In the genomic region with DNA sequence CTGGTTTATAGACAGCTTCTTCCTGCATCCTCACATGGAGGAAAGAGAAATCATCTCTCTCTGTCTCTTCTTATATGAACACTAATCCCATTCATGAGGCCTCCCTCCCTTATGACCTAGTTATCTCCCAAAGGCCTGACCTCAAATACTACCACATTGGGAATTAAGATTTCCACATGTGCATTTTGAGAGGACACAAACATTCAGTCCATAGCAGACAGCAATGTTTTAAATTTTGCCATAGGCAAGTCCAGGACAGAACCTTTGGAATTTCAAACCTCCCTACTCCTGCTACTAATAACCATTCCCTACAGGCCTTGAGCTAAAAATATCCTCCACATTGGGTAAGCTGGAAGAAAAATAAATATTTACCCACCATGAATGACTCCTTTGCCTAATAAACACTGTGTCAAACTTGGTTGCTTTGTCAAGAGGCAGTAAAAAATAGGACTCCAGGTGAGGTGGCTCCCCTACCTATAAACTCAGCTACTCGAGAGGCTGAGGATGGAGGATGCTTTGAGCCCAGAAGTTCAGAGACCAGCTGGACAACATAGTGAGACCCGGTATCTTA, we compare ENCODE assay signal across 21 cellular contexts.
A peak's percentile ranks its signal among the peaks of the same experiment; 100 is the strongest.
DNase-seq lines count a peak whose midpoint lies in the region; ATAC-seq, FAIRE-seq and TF ChIP-seq lines count a peak whose summit lies in the region.
"Had no signal": no experiment of that assay in that cellular context is flagged by ENCODE, and none has a peak within 500 bp of the region (broad histone marks: within the 10 kb centered on the region; RNA-seq: fewer than 3 reads in every experiment).

No MANE protein-coding gene starts in this region.

- no peak overlapping the region for H2AFZ ChIP-seq in HepG2 (ENCODE audit: low read length)
- H2AFZ ChIP-seq: GM23248 had no signal

- DNase-seq in HuH-7.5 (ENCODE audit: low spot score) (peak; percentile 52), SK-MEL-5 (ENCODE audit: low read depth, low spot score) (peak; percentile 88), HepG2 (ENCODE audit: low spot score) (peak; percentile 84), T1000 (lab: John Stamatoyannopoulos, UW) (no peak), SW 1271 (lab: John Stamatoyannopoulos, UW) (no peak)
- DNase-seq: amniotic stem cell; CD8-positive, alpha-beta T cell; GM23248; left ventricle myocardium superior; NCI-H1436; NCI-H524; transverse colon had no signal

- peak; percentile 21 for FAIRE-seq in HepG2 (lab: Jason Lieb, UNC)
- FAIRE-seq: GM12878 had no signal

- no peak for TF ChIP-seq RAD21 in HepG2 (CRISPR knock-in tag; IDR thresholded peaks at IDR 0.05)

- 0% methylated on average over 2 of the region's 2 CpGs for WGBS in HepG2 (ENCODE audit: low lambda C conversion rate)

- POLR2A ChIA-PET in HepG2 (lab: Yijun Ruan, JAX): interaction anchor here (1.3 to 1.5 kb wide), 4 partner anchors 21 to 121 kb away, joined by 3 to 5 read pairs (median 4); no protein-coding TSS in a partner anchor

- no peaks in the 10 kb centered on the region for H3K9me3 ChIP-seq in HepG2 (ENCODE audit: low read length)
- H3K9me3 ChIP-seq: prostate gland, transverse colon had no signal

- TF ChIP-seq EP300 in HepG2 (IDR thresholded peaks at IDR 0.05; ENCODE audit: low read depth in 2 of 2, low read length in 2 of 2): peak in 1 of 2 experiments; percentile 74; a peak in 2 of 4 replicates
- TF ChIP-seq EP300 in HepG2 (CRISPR knock-in tag; IDR thresholded peaks at IDR 0.05; ENCODE audit: borderline replicate concordance): no peak

- in situ Hi-C loops in SK-MEL-5 (cut with HindIII; ENCODE audit: low pct_unique_long_range_greater_than_20kb, low sequenced_read_pairs) (no loop called here), HepG2 (cut with HindIII; ENCODE audit: extremely low pct_ligation_motif_present, low pct_unique_long_range_greater_than_20kb) (no loop called here)

- intact Hi-C loops in HepG2 (cut with micrococcal nuclease; ENCODE audit: unreplicated experiment): no loop called here

- H3K9ac ChIP-seq in HepG2 (ENCODE audit: insufficient read depth, low read depth, low read length): no peak overlapping the region
- H3K9ac ChIP-seq: GM23248 had no signal

- peaks cover 0 to 8% of the 10 kb centered on the region in 2 experiments; a peak in 2 of 5 replicates for H3K27me3 ChIP-seq in HepG2 (ENCODE audit: control insufficient read depth in 1 of 2, insufficient read depth in 2 of 2, low read length in 2 of 2)
- H3K27me3 ChIP-seq: transverse colon had no signal

- TF ChIP-seq CTCF in 22Rv1 (IDR thresholded peaks at IDR 0.05) (no peak), HepG2 (CRISPR knock-in tag; IDR thresholded peaks at IDR 0.05) (no peak)

- H3K4me3 ChIP-seq in HepG2 (replicated peaks in 1 of 3; ENCODE audit: insufficient read depth in 1 of 3, low read depth in 2 of 3, low read length in 3 of 3): no peak overlapping the region
- H3K4me3 ChIP-seq: GM12878, GM23248, prostate gland, transverse colon had no signal

- peaks cover 57% of the 10 kb centered on the region for H3K4me1 ChIP-seq in HepG2 (ENCODE audit: insufficient read depth, low read length)
- H3K4me1 ChIP-seq: prostate gland, transverse colon had no signal

- no peaks in the 10 kb centered on the region for H3K36me3 ChIP-seq in HepG2 (replicated peaks in 1 of 2; ENCODE audit: control insufficient read depth in 1 of 2, insufficient read depth in 2 of 2, low read length in 2 of 2)
- H3K36me3 ChIP-seq: prostate gland, transverse colon had no signal

- H3K27ac ChIP-seq in 22Rv1 (peak overlapping the region; percentile 78), HepG2 (ENCODE audit: extremely low read length, insufficient read depth, low read length) (peak overlapping the region; percentile 53)
- H3K27ac ChIP-seq: GM23248, HL-60, prostate gland, transverse colon had no signal

- TF ChIP-seq POLR2A in HepG2 (IDR thresholded peaks at IDR 0.05; ENCODE audit: insufficient read depth in 1 of 2, low read depth in 2 of 2, low read length in 2 of 2): no peak

- H4K20me1 ChIP-seq in HepG2 (ENCODE audit: insufficient read depth, low read length): no peaks in the 10 kb centered on the region

- ATAC-seq in HepG2 (peak; percentile 96), HG03045 (IDR thresholded peaks at IDR 0.05; ENCODE audit: unreplicated experiment) (no peak), GM19397 (IDR thresholded peaks at IDR 0.05; ENCODE audit: unreplicated experiment) (no peak)
- ATAC-seq: activated T-helper 17 cell treated with anti-CD3 and anti-CD28 coated beads, Interleukin-2, amount 50 U/mL, for 72 hours; CD8-positive, alpha-beta T cell; GM12878; left ventricle myocardium superior; Panc1; stimulated activated memory B cell treated with anti-CD40 and anti-IgM and Interleukin-4, amounts not matched to agents 10 μg/mL and 1 μg/mL and 100 μg/mL, for 72 hours had no signal

- no peaks in the 10 kb centered on the region for H3K79me2 ChIP-seq in HepG2 (ENCODE audit: insufficient read depth, low read length)

- no TSS peak for BruUV-seq in HepG2 (replicated peaks; lab: Mats Ljungman, UMichigan)

- peak overlapping the region; percentile 28 for H3K4me2 ChIP-seq in HepG2 (ENCODE audit: low read depth, low read length)

- CTCF ChIA-PET in HepG2 (lab: Yijun Ruan, JAX; ENCODE audit: low intra/inter-chr PET ratio, low total read pairs): interaction anchor here (1.7 kb wide), 1 partner anchor 11 kb away, joined by 4 read pairs; no protein-coding TSS in a partner anchor

TF ChIP-seq in HepG2, 621 proteins besides CTCF, POLR2A, EP300 and RAD21 (continues in another document):
- TF ChIP-seq NR2F2 (IDR thresholded peaks at IDR 0.05; ENCODE audit: borderline replicate concordance, low read depth): 0 out of 2 replicates have a peak, but pooled peaks have one; percentile 23
- TF ChIP-seq SKI (IDR thresholded peaks at IDR 0.05; ENCODE audit: partially characterized antibody): peak; percentile 42
- no peak for TF ChIP-seq SNRNP70 (IDR thresholded peaks at IDR 0.05; ENCODE audit: low read depth, low read length)
- TF ChIP-seq NPAS2 (CRISPR knock-in tag; IDR thresholded peaks at IDR 0.05; ENCODE audit: borderline replicate concordance): no peak
- TF ChIP-seq JUND (CRISPR knock-in tag; IDR thresholded peaks at IDR 0.05): no peak
- no peak for TF ChIP-seq ZNF660 (CRISPR knock-in tag; IDR thresholded peaks at IDR 0.05; ENCODE audit: borderline replicate concordance, low read depth)
- no peak for TF ChIP-seq NCOR1 (IDR thresholded peaks at IDR 0.05; ENCODE audit: borderline replicate concordance, low read length)
- no peak for TF ChIP-seq SMARCC2 (IDR thresholded peaks at IDR 0.05)
- no peak for TF ChIP-seq ZNF550 (CRISPR knock-in tag; IDR thresholded peaks at IDR 0.05; ENCODE audit: borderline replicate concordance)
- no peak for TF ChIP-seq NFATC3 (CRISPR knock-in tag; IDR thresholded peaks at IDR 0.05)
- TF ChIP-seq TEAD3 (CRISPR knock-in tag; optimal IDR thresholded peaks at IDR 0.05; ENCODE audit: borderline replicate concordance): peak; percentile 48
- TF ChIP-seq, protein P1, sequence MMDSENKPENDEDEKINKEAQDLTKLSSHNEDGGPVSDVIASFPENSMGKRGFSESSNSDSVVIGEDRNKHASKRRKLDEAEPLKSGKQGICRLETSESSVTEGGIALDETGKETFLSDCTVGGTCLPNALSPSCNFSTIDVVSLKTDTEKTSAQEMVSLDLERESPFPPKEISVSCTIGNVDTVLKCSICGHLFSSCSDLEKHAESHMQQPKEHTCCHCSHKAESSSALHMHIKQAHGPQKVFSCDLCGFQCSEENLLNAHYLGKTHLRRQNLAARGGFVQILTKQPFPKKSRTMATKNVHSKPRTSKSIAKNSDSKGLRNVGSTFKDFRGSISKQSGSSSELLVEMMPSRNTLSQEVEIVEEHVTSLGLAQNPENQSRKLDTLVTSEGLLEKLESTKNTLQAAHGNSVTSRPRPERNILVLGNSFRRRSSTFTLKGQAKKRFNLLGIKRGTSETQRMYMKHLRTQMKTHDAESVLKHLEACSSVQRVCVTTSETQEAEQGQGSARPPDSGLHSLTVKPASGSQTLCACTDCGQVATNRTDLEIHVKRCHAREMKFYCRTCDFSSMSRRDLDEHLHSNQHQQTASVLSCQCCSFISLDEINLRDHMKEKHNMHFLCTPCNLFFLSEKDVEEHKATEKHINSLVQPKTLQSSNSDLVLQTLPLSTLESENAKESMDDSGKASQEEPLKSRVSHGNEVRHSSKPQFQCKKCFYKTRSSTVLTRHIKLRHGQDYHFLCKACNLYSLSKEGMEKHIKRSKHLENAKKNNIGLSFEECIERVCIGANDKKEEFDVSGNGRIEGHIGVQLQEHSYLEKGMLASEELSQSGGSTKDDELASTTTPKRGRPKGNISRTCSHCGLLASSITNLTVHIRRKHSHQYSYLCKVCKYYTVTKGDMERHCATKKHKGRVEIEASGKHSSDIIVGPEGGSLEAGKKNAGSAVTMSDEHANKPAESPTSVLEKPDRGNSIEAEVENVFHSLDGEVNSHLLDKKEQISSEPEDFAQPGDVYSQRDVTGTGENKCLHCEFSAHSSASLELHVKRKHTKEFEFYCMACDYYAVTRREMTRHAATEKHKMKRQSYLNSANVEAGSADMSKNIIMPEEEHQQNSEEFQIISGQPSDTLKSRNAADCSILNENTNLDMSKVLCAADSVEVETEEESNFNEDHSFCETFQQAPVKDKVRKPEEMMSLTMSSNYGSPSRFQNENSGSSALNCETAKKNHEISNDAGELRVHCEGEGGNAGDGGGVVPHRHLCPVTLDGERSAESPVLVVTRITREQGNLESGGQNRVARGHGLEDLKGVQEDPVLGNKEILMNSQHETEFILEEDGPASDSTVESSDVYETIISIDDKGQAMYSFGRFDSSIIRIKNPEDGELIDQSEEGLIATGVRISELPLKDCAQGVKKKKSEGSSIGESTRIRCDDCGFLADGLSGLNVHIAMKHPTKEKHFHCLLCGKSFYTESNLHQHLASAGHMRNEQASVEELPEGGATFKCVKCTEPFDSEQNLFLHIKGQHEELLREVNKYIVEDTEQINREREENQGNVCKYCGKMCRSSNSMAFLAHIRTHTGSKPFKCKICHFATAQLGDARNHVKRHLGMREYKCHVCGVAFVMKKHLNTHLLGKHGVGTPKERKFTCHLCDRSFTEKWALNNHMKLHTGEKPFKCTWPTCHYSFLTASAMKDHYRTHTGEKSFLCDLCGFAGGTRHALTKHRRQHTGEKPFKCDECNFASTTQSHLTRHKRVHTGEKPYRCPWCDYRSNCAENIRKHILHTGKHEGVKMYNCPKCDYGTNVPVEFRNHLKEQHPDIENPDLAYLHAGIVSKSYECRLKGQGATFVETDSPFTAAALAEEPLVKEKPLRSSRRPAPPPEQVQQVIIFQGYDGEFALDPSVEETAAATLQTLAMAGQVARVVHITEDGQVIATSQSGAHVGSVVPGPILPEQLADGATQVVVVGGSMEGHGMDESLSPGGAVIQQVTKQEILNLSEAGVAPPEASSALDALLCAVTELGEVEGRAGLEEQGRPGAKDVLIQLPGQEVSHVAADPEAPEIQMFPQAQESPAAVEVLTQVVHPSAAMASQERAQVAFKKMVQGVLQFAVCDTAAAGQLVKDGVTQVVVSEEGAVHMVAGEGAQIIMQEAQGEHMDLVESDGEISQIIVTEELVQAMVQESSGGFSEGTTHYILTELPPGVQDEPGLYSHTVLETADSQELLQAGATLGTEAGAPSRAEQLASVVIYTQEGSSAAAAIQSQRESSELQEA (CRISPR knock-in tag; IDR thresholded peaks at IDR 0.05; ENCODE audit: not compliant biosample characterization): no peak
- no peak; a peak in 1 of 4 replicates for TF ChIP-seq KLF16 (CRISPR knock-in tag; IDR thresholded peaks at IDR 0.05)

Comparison
In these comparisons a context has a peak if more than half of its experiments do, and no peak if none do; other contexts are left out.
1. DNase-seq: peak in HuH-7.5 (single experiment), SK-MEL-5 (single experiment) and HepG2 (single experiment); none in T1000 (single experiment) and SW 1271 (0 of 2).